10 cellular contexts compared by ENCODE assay signal in genomic region chr14:104393199-104393897, GRCh38.
DNase-seq lines count a peak whose midpoint lies in the region; ATAC-seq and TF ChIP-seq lines count a peak whose summit lies in the region.
"Had no signal": no experiment of that assay in that cellular context is flagged by ENCODE, and none has a peak within 500 bp of the region (broad histone marks: within the 10 kb centered on the region; RNA-seq: fewer than 3 reads in every experiment).

No MANE protein-coding gene starts in this region.

- no peaks in the 10 kb centered on the region for H3K4me1 ChIP-seq in mesendoderm (ENCODE audit: control insufficient read depth, low read depth, low read length)

- no peak overlapping the region for H2BK5ac ChIP-seq in mesendoderm (ENCODE audit: low read length)

- POLR2A ChIA-PET in GM10248 (lab: Yijun Ruan, JAX), result no interaction called here

- H3K79me2 ChIP-seq in mesendoderm (ENCODE audit: control insufficient read depth, insufficient read depth, low read length), result no peaks in the 10 kb centered on the region

- in situ Hi-C loops in ACHN (cut with HindIII; ENCODE audit: low pct_ligation_motif_present, low pct_unique_long_range_greater_than_20kb, low sequenced_read_pairs), result no loop called here

- peak overlapping the region; percentile 80 to 97 for H3K27ac Mint-ChIP-seq in stimulated activated naive CD8-positive, alpha-beta T cell treated with anti-CD3 and anti-CD28 coated beads, Interleukin-15, amount 100 ng/mL, for 72 hours
- H3K27ac Mint-ChIP-seq in chondrocyte (ENCODE audit: unreplicated experiment) (no peak overlapping the region), naive B cell (peak overlapping the region in 2 of 6 donors; percentile 26 to 52)

- no peak overlapping the region for H4K5ac ChIP-seq in mesendoderm (ENCODE audit: low read length)

- DNase-seq in stimulated activated naive CD8-positive, alpha-beta T cell treated with anti-CD3 and anti-CD28 coated beads, Interleukin-15, amount 100 ng/mL, for 72 hours, result no peak
- DNase-seq in stimulated activated naive CD8-positive, alpha-beta T cell treated with anti-CD3 and anti-CD28 coated beads, Interleukin-15, Interleukin-2, amounts not matched to agents 100 U/mL and 50 U/mL, for 24 hours, result no peak
- DNase-seq in chondrocyte (ENCODE audit: low spot score) (peak; percentile 87), naive B cell (no peak), mesendoderm (no peak), ACHN (no peak), GM10248 (ENCODE audit: extremely low spot score) (no peak)
- no peak for DNase-seq in stimulated activated naive CD4-positive, alpha-beta T cell treated with Interleukin-2 at 50 U/mL for 16 hours (lab: John Stamatoyannopoulos, UW)
- DNase-seq: NCI-H1436 treated with DMSO at 0.1 percent for 48 hours had no signal

- no peak overlapping the region for H3K9ac ChIP-seq in mesendoderm (ENCODE audit: low read length)

- peak; percentile 2 for ATAC-seq in stimulated activated naive CD8-positive, alpha-beta T cell treated with anti-CD3 and anti-CD28 coated beads, Interleukin-15, amount 100 ng/mL, for 72 hours
- no peak for ATAC-seq in stimulated activated naive CD8-positive, alpha-beta T cell treated with anti-CD3 and anti-CD28 coated beads, Interleukin-15, Interleukin-2, amounts not matched to agents 100 U/mL and 50 U/mL, for 24 hours
- no peak for ATAC-seq in naive B cell (ENCODE audit: low read depth in 2 of 2)

- H3K4me3 Mint-ChIP-seq in stimulated activated naive CD8-positive, alpha-beta T cell treated with anti-CD3 and anti-CD28 coated beads, Interleukin-15, amount 100 ng/mL, for 72 hours, result peak overlapping the region; percentile 49 to 60
- H3K4me3 Mint-ChIP-seq in chondrocyte (ENCODE audit: unreplicated experiment), result no peak overlapping the region
- peak overlapping the region in 7 of 8 donors; percentile 29 to 92 (median 85) for H3K4me3 Mint-ChIP-seq in naive B cell

- no peaks in the 10 kb centered on the region for H3K79me1 ChIP-seq in mesendoderm (ENCODE audit: low read length)

- no peak overlapping the region for H2BK120ac ChIP-seq in mesendoderm (ENCODE audit: low read depth, low read length)

- no peak overlapping the region for H3K4ac ChIP-seq in mesendoderm (ENCODE audit: low read depth, low read length)

- H3K27me3 Mint-ChIP-seq in stimulated activated naive CD8-positive, alpha-beta T cell treated with anti-CD3 and anti-CD28 coated beads, Interleukin-15, amount 100 ng/mL, for 72 hours, result no peaks in the 10 kb centered on the region
- H3K27me3 Mint-ChIP-seq in chondrocyte (ENCODE audit: low read depth) (peaks cover 4% of the 10 kb centered on the region), naive B cell (no peaks in the 10 kb centered on the region)

- no peak overlapping the region for H3K4me3 ChIP-seq in mesendoderm (ENCODE audit: low read length)
- H3K4me3 ChIP-seq: left lung had no signal

- H3K36me3 Mint-ChIP-seq in chondrocyte (ENCODE audit: low read depth), result no peaks in the 10 kb centered on the region
- peaks cover 17 to 22% of the 10 kb centered on the region in 2 donors for H3K36me3 Mint-ChIP-seq in naive B cell

- no peak overlapping the region for H3K18ac ChIP-seq in mesendoderm (ENCODE audit: low read length)

- peaks cover 80% of the 10 kb centered on the region for H3K4me1 Mint-ChIP-seq in stimulated activated naive CD8-positive, alpha-beta T cell treated with anti-CD3 and anti-CD28 coated beads, Interleukin-15, amount 100 ng/mL, for 72 hours
- no peaks in the 10 kb centered on the region for H3K4me1 Mint-ChIP-seq in chondrocyte (ENCODE audit: low read depth)
- peaks cover 55 to 67% (median 63%) of the 10 kb centered on the region in 3 donors for H3K4me1 Mint-ChIP-seq in naive B cell

- H3K36me3 ChIP-seq in mesendoderm (ENCODE audit: control insufficient read depth, insufficient read depth, low read length), result no peaks in the 10 kb centered on the region
- H3K36me3 ChIP-seq: left lung had no signal

- TF ChIP-seq CTCF in chondrocyte (IDR thresholded peaks at IDR 0.05) (no peak), GM10248 (IDR thresholded peaks at IDR 0.05; ENCODE audit: control extremely low read depth, extremely low read depth, low read depth, missing control alignments) (no peak)

- no peak overlapping the region for H3K4me2 ChIP-seq in mesendoderm (ENCODE audit: low read length)

- CTCF ChIA-PET in GM10248 (lab: Yijun Ruan, JAX), result interaction anchor here (1.3 kb wide), 1 partner anchor 11 kb away, joined by 4 read pairs; no protein-coding TSS in a partner anchor

- no peak overlapping the region for H4K8ac ChIP-seq in mesendoderm (ENCODE audit: low read depth, low read length)

- peaks cover 7 to 16% of the 10 kb centered on the region in 2 donors for H3K9me3 Mint-ChIP-seq in stimulated activated naive CD8-positive, alpha-beta T cell treated with anti-CD3 and anti-CD28 coated beads, Interleukin-15, amount 100 ng/mL, for 72 hours
- peaks cover 19% of the 10 kb centered on the region for H3K9me3 Mint-ChIP-seq in chondrocyte (ENCODE audit: low read depth)
- peaks cover 10 to 25% (median 20%) of the 10 kb centered on the region in 7 donors for H3K9me3 Mint-ChIP-seq in naive B cell

- no CpG with 5 or more reads among the region's 18 CpGs for WGBS in mesendoderm (ENCODE audit: extremely low coverage, insufficient coverage, low lambda C conversion rate)

- no peak overlapping the region for H3K23ac ChIP-seq in mesendoderm (ENCODE audit: low read length)

- H2AK5ac ChIP-seq in mesendoderm (ENCODE audit: low read length), result no peak overlapping the region

- H2BK15ac ChIP-seq in mesendoderm (replicated peaks; ENCODE audit: low read depth), result no peak overlapping the region

- H3K27me3 ChIP-seq in mesendoderm (ENCODE audit: insufficient read depth, low read length, poor library complexity), result no peaks in the 10 kb centered on the region

- H3K56ac ChIP-seq in mesendoderm (ENCODE audit: low read length), result no peak overlapping the region

- no peak overlapping the region for H3K27ac ChIP-seq in mesendoderm (ENCODE audit: low read depth, low read length)
